Comparison of ENCODE assay signal across 27 cellular contexts in genomic region chr2:21404137-21404536, GRCh38.
"Had no signal": no experiment of that assay in that cellular context is flagged by ENCODE, and none has a peak within 500 bp of the region (broad histone marks: within the 10 kb centered on the region; RNA-seq: fewer than 3 reads in every experiment).

No MANE protein-coding gene starts in this region.

- ATAC-seq: heart right ventricle; left colon; left ventricle myocardium superior; naive thymus-derived CD8-positive, alpha-beta T cell; psoas muscle; right cardiac atrium; stimulated activated naive B cell treated with anti-CD40 and anti-IgM and Interleukin-4, amounts not matched to agents 10 μg/mL and 1 μg/mL and 100 μg/mL, for 72 hours had no signal

- H3K4me3 ChIP-seq: coronary artery, esophagus squamous epithelium, heart right ventricle, lower lobe of right lung, ovary, psoas muscle, skin epidermis, spleen, thoracic aorta, transverse colon, vagina had no signal

- H3K36me3 ChIP-seq: esophagus squamous epithelium, heart right ventricle, lower lobe of right lung, ovary, spleen, thoracic aorta, transverse colon, vagina had no signal

- H3K27ac ChIP-seq: coronary artery, esophagus squamous epithelium, heart right ventricle, lower lobe of right lung, ovary, psoas muscle, skin epidermis, spleen, thoracic aorta, transverse colon, vagina had no signal

- H3K27me3 ChIP-seq: esophagus squamous epithelium, ovary, spleen, transverse colon, vagina had no signal

- DNase-seq: dermis blood vessel endothelial cell; effector memory CD4-positive, alpha-beta T cell; erythroblast; esophagus squamous epithelium; foreskin melanocyte; glutamatergic neuron; heart right ventricle; hippocampal formation; kidney glomerular epithelial cell; left colon; left ventricle myocardium superior; lower lobe of right lung; naive thymus-derived CD8-positive, alpha-beta T cell; nephron progenitor cell; occipital lobe; ovary; posterior cingulate gyrus; psoas muscle; right cardiac atrium; spleen; stimulated activated CD4-positive, alpha-beta T cell treated with anti-CD3 and anti-CD28 coated beads, Interleukin-2, amount 100 ng/mL, for 48 hours; stimulated activated naive B cell treated with anti-CD40 and anti-IgM and Interleukin-4, amounts not matched to agents 10 μg/mL and 1 μg/mL and 100 μg/mL, for 72 hours; transverse colon had no signal

- H3K4me1 ChIP-seq: esophagus squamous epithelium, heart right ventricle, lower lobe of right lung, psoas muscle, spleen, transverse colon, vagina had no signal

- H3K9me3 ChIP-seq: esophagus squamous epithelium, heart right ventricle, lower lobe of right lung, ovary, psoas muscle, spleen, thoracic aorta, transverse colon, vagina had no signal
